In the genomic region with DNA sequence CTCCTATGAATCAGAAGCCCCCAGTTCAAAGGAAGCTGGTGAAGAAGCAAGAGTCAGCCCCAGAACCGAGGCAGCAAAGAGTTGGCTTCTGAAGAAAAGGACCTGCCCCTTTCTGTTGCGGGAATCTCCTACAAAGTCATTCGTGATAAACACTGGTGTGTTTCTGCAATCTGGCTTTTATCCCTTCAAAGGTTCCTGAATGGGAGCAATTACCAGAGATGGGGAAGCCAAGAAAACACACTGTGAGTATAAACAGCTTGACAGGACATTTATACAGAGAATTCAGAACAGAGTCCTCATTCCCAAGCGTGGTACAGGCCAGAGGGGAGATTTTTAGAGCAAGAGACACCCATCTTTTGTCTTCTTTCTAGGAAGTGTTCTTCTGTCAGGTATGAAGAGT, we compare ENCODE assay signal across 19 cellular contexts.
"Had no signal": no experiment of that assay in that cellular context is flagged by ENCODE, and none has a peak within 500 bp of the region (broad histone marks: within the 10 kb centered on the region; RNA-seq: fewer than 3 reads in every experiment).

No MANE protein-coding gene starts in this region.

- H3K27me3 Mint-ChIP-seq: stimulated activated naive CD8-positive, alpha-beta T cell treated with anti-CD3 and anti-CD28 coated beads, Interleukin-15, Interleukin-2, amounts not matched to agents 100 ng/mL and 50 ng/mL, for 24 hours had no signal

- H3K4me1 ChIP-seq: adrenal gland, left ventricle myocardium inferior, right lobe of liver had no signal

- H3K27ac Mint-ChIP-seq: activated naive CD4-positive, alpha-beta T cell treated with anti-CD3 and anti-CD28 coated beads, Interleukin-2, amount 50 U/mL, for 24 hours; immature natural killer cell; naive thymus-derived CD4-positive, alpha-beta T cell; stimulated activated naive CD8-positive, alpha-beta T cell treated with anti-CD3 and anti-CD28 coated beads, Interleukin-15, Interleukin-2, amounts not matched to agents 100 ng/mL and 50 ng/mL, for 24 hours; T-helper 2 cell treated with Interferon-gamma antibody and Interleukin-4, amounts not matched to agents 5 μg/mL and 100 μg/mL, for 36 hours had no signal

- H3K4me3 ChIP-seq: adrenal gland, esophagus muscularis mucosa, left ventricle myocardium inferior, mucosa of descending colon, right lobe of liver had no signal

- H3K27ac ChIP-seq: adrenal gland, left ventricle myocardium inferior, right lobe of liver had no signal

- H3K4me1 Mint-ChIP-seq: activated naive CD4-positive, alpha-beta T cell treated with anti-CD3 and anti-CD28 coated beads, Interleukin-2, amount 50 U/mL, for 24 hours; immature natural killer cell; naive thymus-derived CD4-positive, alpha-beta T cell had no signal

- H3K36me3 ChIP-seq: adrenal gland, esophagus muscularis mucosa, left ventricle myocardium inferior, right lobe of liver had no signal

- H3K36me3 Mint-ChIP-seq: activated naive CD4-positive, alpha-beta T cell treated with anti-CD3 and anti-CD28 coated beads, Interleukin-2, amount 50 U/mL, for 24 hours; immature natural killer cell; naive thymus-derived CD4-positive, alpha-beta T cell had no signal

- H3K9me3 Mint-ChIP-seq: activated naive CD4-positive, alpha-beta T cell treated with anti-CD3 and anti-CD28 coated beads, Interleukin-2, amount 50 U/mL, for 24 hours; stimulated activated naive CD8-positive, alpha-beta T cell treated with anti-CD3 and anti-CD28 coated beads, Interleukin-15, Interleukin-2, amounts not matched to agents 100 ng/mL and 50 ng/mL, for 24 hours; T-helper 2 cell treated with Interferon-gamma antibody and Interleukin-4, amounts not matched to agents 5 μg/mL and 100 μg/mL, for 36 hours had no signal

- H3K9me3 ChIP-seq: adrenal gland, esophagus muscularis mucosa, left ventricle myocardium inferior, mucosa of descending colon, right lobe of liver had no signal

- ATAC-seq: mucosa of descending colon; naive thymus-derived CD4-positive, alpha-beta T cell; right lobe of liver had no signal

- DNase-seq: activated CD4-positive, alpha-beta T cell treated with anti-CD3 and anti-CD28 coated beads, Interleukin-2, amount 50 U/mL, for 48 hours; activated gamma-delta T cell; adrenal gland; cerebellar nuclear complex; effector CD8-positive, alpha-beta T cell; head of caudate nucleus; immature natural killer cell; kidney glomerular epithelial cell; left ventricle myocardium inferior; mucosa of descending colon; naive thymus-derived CD4-positive, alpha-beta T cell; right lobe of liver; small intestine; stimulated activated CD4-positive, alpha-beta T cell treated with anti-CD3 and anti-CD28 coated beads, Interleukin-15, amount 100 ng/mL, for 24 hours; stimulated activated CD4-positive, alpha-beta T cell treated with anti-CD3 and anti-CD28 coated beads, Interleukin-2, amount 100 ng/mL, for 48 hours had no signal

- H3K27me3 ChIP-seq: adrenal gland, esophagus muscularis mucosa, right lobe of liver had no signal

- H3K4me3 Mint-ChIP-seq: activated naive CD4-positive, alpha-beta T cell treated with anti-CD3 and anti-CD28 coated beads, Interleukin-2, amount 50 U/mL, for 24 hours; immature natural killer cell; naive thymus-derived CD4-positive, alpha-beta T cell; stimulated activated naive CD8-positive, alpha-beta T cell treated with anti-CD3 and anti-CD28 coated beads, Interleukin-15, Interleukin-2, amounts not matched to agents 100 ng/mL and 50 ng/mL, for 24 hours; T-helper 2 cell treated with Interferon-gamma antibody and Interleukin-4, amounts not matched to agents 5 μg/mL and 100 μg/mL, for 36 hours had no signal
